Comparison of ENCODE assay signal across 32 cellular contexts in the genomic region with DNA sequence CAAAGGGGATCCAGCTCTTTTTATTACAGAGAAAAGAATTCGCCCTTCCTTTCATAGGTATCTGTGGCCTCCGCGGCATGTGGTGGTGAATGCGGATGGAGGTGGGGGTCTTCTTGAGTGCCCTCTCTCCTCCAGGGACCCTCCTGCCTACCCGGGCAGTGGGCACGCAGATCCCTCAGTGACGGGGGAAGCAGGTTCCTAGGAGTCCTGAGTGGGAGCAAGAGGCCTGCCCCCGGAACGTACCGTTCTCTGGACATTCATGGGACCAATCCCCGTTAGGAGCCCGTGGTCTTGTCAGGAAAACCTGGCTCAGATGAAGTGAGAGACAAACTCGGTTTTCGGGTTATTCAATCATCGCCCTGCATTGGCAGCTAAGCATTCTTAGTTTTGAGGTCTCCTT. TPM values are rescaled to one million over a fixed set of nuclear protein-coding genes. Genes with fewer than 3 reads are reported as not detected.
"Had no signal": no experiment of that assay in that cellular context is flagged by ENCODE, and none has a peak within 500 bp of the region (broad histone marks: within the 10 kb centered on the region; RNA-seq: fewer than 3 reads in every experiment).

No MANE protein-coding gene starts in this region.

- H3K36me3 ChIP-seq: brain microvascular endothelial cell, esophagus muscularis mucosa, gastrocnemius medialis, WERI-Rb-1 had no signal

- H3K9me3 ChIP-seq: esophagus muscularis mucosa, gastrocnemius medialis had no signal

- DNase-seq: activated B cell treated with CpG ODN at 0.5 μM for 24 hours; activated CD4-positive, alpha-beta T cell treated with anti-CD3 and anti-CD28 coated beads for 48 hours; activated CD4-positive, alpha-beta T cell treated with anti-CD3 and anti-CD28 coated beads, Interleukin-2, amount 50 U/mL, for 1 hour; activated CD4-positive, alpha-beta T cell treated with anti-CD3 and anti-CD28 coated beads, Interleukin-2, amount 50 U/mL, for 48 hours; activated CD8-positive, alpha-beta memory T cell treated with anti-CD3 and anti-CD28 coated beads for 24 hours; activated CD8-positive, alpha-beta T cell treated with anti-CD3 and anti-CD28 coated beads for 36 hours; activated effector memory CD4-positive, alpha-beta T cell treated with Interleukin-2 at 50 U/mL for 16 hours; activated gamma-delta T cell treated with Interleukin-2 at 50 U/mL for 16 hours; activated naive CD4-positive, alpha-beta T cell treated with anti-CD3 and anti-CD28 coated beads, Interleukin-2, amount 50 U/mL, for 16 hours; activated naive CD4-positive, alpha-beta T cell treated with Interleukin-2 at 50 U/mL for 16 hours; activated T-cell treated with anti-CD3 and anti-CD28 coated beads, Interleukin-2, amount 50 U/mL, for 4 hours; amniotic stem cell; anterior cingulate cortex; brain microvascular endothelial cell; cortex of kidney; dermis blood vessel endothelial cell; effector CD4-positive, alpha-beta T cell; effector memory CD8-positive, alpha-beta T cell; erythroblast; foreskin keratinocyte; gastrocnemius medialis; glutamatergic neuron; T-helper 1 cell; T-helper 17 cell; T1000; WERI-Rb-1 had no signal

- H3K27ac Mint-ChIP-seq: activated B cell treated with CpG ODN at 0.5 μM for 24 hours; activated CD8-positive, alpha-beta T cell treated with anti-CD3 and anti-CD28 coated beads for 36 hours; activated naive CD8-positive, alpha-beta T cell; activated T-helper 17 cell treated with anti-CD3 and anti-CD28 coated beads, Interleukin-2, amount 50 U/mL, for 72 hours; effector memory CD8-positive, alpha-beta T cell; T-helper 17 cell; T-helper 2 cell treated with Interferon-gamma antibody and Interleukin-4, amounts not matched to agents 5 μg/mL and 100 μg/mL, for 36 hours had no signal

- H3K36me3 Mint-ChIP-seq: activated naive CD8-positive, alpha-beta T cell had no signal

- H3K9me3 Mint-ChIP-seq: activated B cell treated with CpG ODN at 0.5 μM for 24 hours; activated CD8-positive, alpha-beta T cell treated with anti-CD3 and anti-CD28 coated beads for 36 hours; activated T-cell treated with anti-CD3 and anti-CD28 coated beads, Interleukin-2, amount 50 U/mL, for 4 hours; activated T-helper 17 cell treated with anti-CD3 and anti-CD28 coated beads, Interleukin-2, amount 50 U/mL, for 72 hours; central memory CD8-positive, alpha-beta T cell; effector memory CD8-positive, alpha-beta T cell; T-helper 2 cell treated with Interferon-gamma antibody and Interleukin-4, amounts not matched to agents 5 μg/mL and 100 μg/mL, for 36 hours had no signal

- H3K4me1 Mint-ChIP-seq: activated B cell treated with CpG ODN at 0.5 μM for 24 hours; activated T-helper 17 cell treated with anti-CD3 and anti-CD28 coated beads, Interleukin-2, amount 50 U/mL, for 72 hours; central memory CD8-positive, alpha-beta T cell had no signal

- ATAC-seq: activated CD4-positive, CD25-positive, alpha-beta regulatory T cell treated with anti-CD3 and anti-CD28 coated beads, Interleukin-2, amount 50 U/mL, for 24 hours; activated CD8-positive, alpha-beta T cell treated with anti-CD3 and anti-CD28 coated beads for 36 hours; activated T-cell treated with anti-CD3 and anti-CD28 coated beads, Interleukin-2, amount 50 U/mL, for 4 hours; activated T-helper 17 cell treated with anti-CD3 and anti-CD28 coated beads, Interleukin-2, amount 50 U/mL, for 72 hours; effector memory CD8-positive, alpha-beta T cell; foreskin keratinocyte; gastrocnemius medialis; T-helper 17 cell had no signal

- H3K27ac ChIP-seq: brain microvascular endothelial cell, esophagus muscularis mucosa, foreskin keratinocyte, gastrocnemius medialis, WERI-Rb-1 had no signal

- H3K27me3 ChIP-seq: brain microvascular endothelial cell, esophagus muscularis mucosa, foreskin keratinocyte, gastrocnemius medialis had no signal

- H3K4me1 ChIP-seq: foreskin keratinocyte, gastrocnemius medialis had no signal

- H3K27me3 Mint-ChIP-seq: activated B cell treated with CpG ODN at 0.5 μM for 24 hours; activated CD8-positive, alpha-beta T cell treated with anti-CD3 and anti-CD28 coated beads for 36 hours had no signal

- H3K4me3 Mint-ChIP-seq: activated B cell treated with CpG ODN at 0.5 μM for 24 hours; activated CD8-positive, alpha-beta T cell treated with anti-CD3 and anti-CD28 coated beads for 36 hours; activated naive CD8-positive, alpha-beta T cell; activated T-cell treated with anti-CD3 and anti-CD28 coated beads, Interleukin-2, amount 50 U/mL, for 4 hours; activated T-helper 17 cell treated with anti-CD3 and anti-CD28 coated beads, Interleukin-2, amount 50 U/mL, for 72 hours; central memory CD8-positive, alpha-beta T cell; effector memory CD8-positive, alpha-beta T cell; T-helper 17 cell; T-helper 2 cell treated with Interferon-gamma antibody and Interleukin-4, amounts not matched to agents 5 μg/mL and 100 μg/mL, for 36 hours had no signal

- H3K4me3 ChIP-seq: esophagus muscularis mucosa, gastrocnemius medialis had no signal

RNA-seq across cellular contexts. Expression of a gene that starts 56.4 kb away (rescaled TPM):
- total RNA-seq: activated B cell treated with CpG ODN at 0.5 μM for 24 hours; activated CD8-positive, alpha-beta T cell treated with anti-CD3 and anti-CD28 coated beads for 36 hours; activated T-helper 17 cell treated with anti-CD3 and anti-CD28 coated beads, Interleukin-2, amount 50 U/mL, for 72 hours; dermis blood vessel endothelial cell; T-helper 17 cell had no signal
